Comparison of ENCODE assay signal across 14 cellular contexts in genomic region chr1:232223309-232223708, GRCh38.
"Had no signal": no experiment of that assay in that cellular context is flagged by ENCODE, and none has a peak within 500 bp of the region (broad histone marks: within the 10 kb centered on the region; RNA-seq: fewer than 3 reads in every experiment).

No MANE protein-coding gene starts in this region.

- H3K27me3 ChIP-seq: adrenal gland, gastrocnemius medialis had no signal

- H3K4me1 ChIP-seq: adrenal gland, gastrocnemius medialis, left lung had no signal

- DNase-seq: activated naive CD4-positive, alpha-beta T cell treated with anti-CD3 and anti-CD28 coated beads, Interleukin-2, amount 50 U/mL, for 16 hours; adrenal gland; caudate nucleus; effector memory CD8-positive, alpha-beta T cell; gastrocnemius medialis; left lung; mesenchymal stem cell; nephron progenitor cell; stimulated activated CD4-positive, alpha-beta T cell treated with anti-CD3 and anti-CD28 coated beads, Interleukin-2, amount 100 ng/mL, for 48 hours; stimulated activated CD8-positive, alpha-beta memory T cell treated with anti-CD3 and anti-CD28 coated beads, Interleukin-4, amount 100 ng/mL, for 48 hours had no signal

- H3K9me3 ChIP-seq: adrenal gland, gastrocnemius medialis, left lung, thoracic aorta had no signal

- ATAC-seq: activated CD4-positive, CD25-positive, alpha-beta regulatory T cell treated with anti-CD3 and anti-CD28 coated beads, Interleukin-2, amount 50 U/mL, for 24 hours; gastrocnemius medialis; left lung had no signal

- H3K36me3 ChIP-seq: adrenal gland, gastrocnemius medialis, left lung, thoracic aorta had no signal

- H3K27ac ChIP-seq: adrenal gland, coronary artery, epithelial cell of prostate, gastrocnemius medialis, left lung, thoracic aorta had no signal

- H3K4me3 ChIP-seq: adrenal gland, coronary artery, gastrocnemius medialis, left lung, thoracic aorta had no signal
